In genomic region chr13:102658678-102659077, GRCh38 we compare ENCODE assay signal across 15 cellular contexts. TPM values are rescaled to one million over a fixed set of nuclear protein-coding genes. Genes with fewer than 3 reads are reported as not detected.
"Had no signal": no experiment of that assay in that cellular context is flagged by ENCODE, and none has a peak within 500 bp of the region (broad histone marks: within the 10 kb centered on the region; RNA-seq: fewer than 3 reads in every experiment).

No MANE protein-coding gene starts in this region.

- DNase-seq: activated CD4-positive, alpha-beta T cell treated with anti-CD3 and anti-CD28 coated beads for 4 hours; activated CD8-positive, alpha-beta memory T cell treated with anti-CD3 and anti-CD28 coated beads for 24 hours; activated naive CD4-positive, alpha-beta T cell treated with anti-CD3 and anti-CD28 coated beads, Interleukin-2, amount 10 ng/mL, durations not matched to agents 7 days and 5 days; body of pancreas; central memory CD4-positive, alpha-beta T cell; cortex of kidney; effector memory CD4-positive, alpha-beta T cell; mucosa of descending colon; ovary; stimulated activated CD4-positive, alpha-beta T cell treated with anti-CD3 and anti-CD28 coated beads, Interleukin-15, amount 100 ng/mL, for 24 hours; stimulated activated CD4-positive, alpha-beta T cell treated with anti-CD3 and anti-CD28 coated beads, Interleukin-4, amount 100 ng/mL, for 24 hours; T-helper 9 cell had no signal

- H3K27ac ChIP-seq: body of pancreas, hepatocyte, ovary had no signal

- H3K79me2 ChIP-seq: hepatocyte had no signal

- H3K4me3 ChIP-seq: body of pancreas, hepatocyte, mucosa of descending colon, ovary had no signal

- H3K4me1 ChIP-seq: body of pancreas had no signal

- H3K4me2 ChIP-seq: hepatocyte had no signal

- H3K9me3 ChIP-seq: body of pancreas, mucosa of descending colon, ovary had no signal

- H3K27me3 ChIP-seq: body of pancreas, hepatocyte, ovary had no signal

- H2AFZ ChIP-seq: hepatocyte had no signal

- H3K36me3 ChIP-seq: ovary had no signal

RNA-seq across cellular contexts. Expression of gene METTL21C, which starts 36.2 kb away (rescaled TPM):
- total RNA-seq: body of pancreas, hepatocyte, lung microvascular endothelial cell, mucosa of descending colon, ovary, temporal lobe had no signal
